In genomic region chr2:69244889-69245288, GRCh38 we compare ENCODE assay signal across 22 cellular contexts.
"Had no signal": no experiment of that assay in that cellular context is flagged by ENCODE, and none has a peak within 500 bp of the region (broad histone marks: within the 10 kb centered on the region; RNA-seq: fewer than 3 reads in every experiment).

No MANE protein-coding gene starts in this region.

- H3K36me3 ChIP-seq: colonic mucosa, neutrophil had no signal

- H3K4me1 ChIP-seq: colonic mucosa, foreskin keratinocyte, psoas muscle, testis had no signal

- H3K27me3 ChIP-seq: colonic mucosa, foreskin keratinocyte, hepatocyte, neutrophil, testis, tibial nerve had no signal

- H3K4me3 ChIP-seq: colonic mucosa, hepatocyte, lung, mucosa of descending colon, psoas muscle, testis, tibial nerve had no signal

- H3K9me3 ChIP-seq: colonic mucosa, mucosa of descending colon, neutrophil, psoas muscle, testis, tibial nerve had no signal

- H3K27ac ChIP-seq: colonic mucosa, foreskin keratinocyte, neutrophil, psoas muscle, testis, tibial nerve had no signal

- DNase-seq: colonic mucosa; dermis blood vessel endothelial cell; endodermal cell; erythroblast; foreskin keratinocyte; head of caudate nucleus; left colon; left ventricle myocardium superior; mesendoderm; mucosa of descending colon; naive thymus-derived CD8-positive, alpha-beta T cell; psoas muscle; retina; stimulated activated CD4-positive, alpha-beta T cell treated with anti-CD3 and anti-CD28 coated beads, Interleukin-2, amount 100 ng/mL, for 24 hours; stimulated activated CD4-positive, alpha-beta T cell treated with anti-CD3 and anti-CD28 coated beads, Interleukin-4, amount 100 ng/mL, for 4 hours; stimulated activated naive B cell treated with anti-CD40 and anti-IgM and Interleukin-4, amounts not matched to agents 10 μg/mL and 1 μg/mL and 100 μg/mL, for 72 hours; stimulated activated naive CD8-positive, alpha-beta T cell treated with anti-CD3 and anti-CD28 coated beads, Interleukin-15, amount 100 ng/mL, for 72 hours; testis had no signal
